ENCODE assay signal across 20 cellular contexts in the genomic region with DNA sequence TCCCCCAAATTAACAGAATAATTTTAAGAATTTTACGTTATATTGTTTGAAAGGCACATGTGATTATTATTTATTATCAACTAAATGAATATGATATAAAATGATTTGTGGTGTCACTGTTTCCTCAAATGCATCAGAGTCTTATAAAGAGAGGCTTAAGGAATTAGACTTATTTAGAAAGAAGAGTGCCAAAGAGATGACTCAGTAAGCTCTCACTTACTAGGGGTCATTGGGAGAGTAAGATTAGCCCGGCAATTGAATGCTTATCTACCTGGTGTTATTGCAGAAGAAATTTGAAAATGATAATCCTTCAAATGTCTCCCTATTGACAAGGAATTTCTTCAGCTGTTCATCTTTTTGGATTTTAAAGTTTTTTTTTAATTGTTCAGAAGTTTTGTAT.
A peak's percentile ranks its signal among the peaks of the same experiment; 100 is the strongest.
DNase-seq lines count a peak whose midpoint lies in the region; ATAC-seq and TF ChIP-seq lines count a peak whose summit lies in the region.
"Had no signal": no experiment of that assay in that cellular context is flagged by ENCODE, and none has a peak within 500 bp of the region (broad histone marks: within the 10 kb centered on the region; RNA-seq: fewer than 3 reads in every experiment).

No MANE protein-coding gene starts in this region.

- H3K79me2 ChIP-seq in mesendoderm (ENCODE audit: control insufficient read depth, insufficient read depth, low read length): no peaks in the 10 kb centered on the region

- H3K9me3 ChIP-seq in A673 (ENCODE audit: low read depth, low read length, poor library complexity, severe bottlenecking): peaks cover 4% of the 10 kb centered on the region
- H3K9me3 ChIP-seq: BE2C, Caco-2, HAP-1 had no signal

- H3K4me3 ChIP-seq in A673 (ENCODE audit: low read depth, low read length, poor library complexity, severe bottlenecking) (no peak overlapping the region), epithelial cell of esophagus (ENCODE audit: low read length) (no peak overlapping the region), mesendoderm (ENCODE audit: low read length) (no peak overlapping the region)
- H3K4me3 ChIP-seq: GM23248, HAP-1 had no signal

- H2AK5ac ChIP-seq in mesendoderm (ENCODE audit: low read length): no peak overlapping the region

- no peak overlapping the region for H2BK120ac ChIP-seq in mesendoderm (ENCODE audit: low read depth, low read length)

- H3K36me3 ChIP-seq in A673 (ENCODE audit: insufficient read depth, low read length, poor library complexity, severe bottlenecking) (no peaks in the 10 kb centered on the region), mesendoderm (ENCODE audit: control insufficient read depth, insufficient read depth, low read length) (no peaks in the 10 kb centered on the region)
- H3K36me3 ChIP-seq: BE2C, HAP-1 had no signal

- no peaks in the 10 kb centered on the region for H3K27me3 ChIP-seq in A673 (replicated peaks; ENCODE audit: insufficient read depth, low read depth, low read length, poor library complexity)
- no peaks in the 10 kb centered on the region for H3K27me3 ChIP-seq in mesendoderm (ENCODE audit: insufficient read depth, low read length, poor library complexity)
- H3K27me3 ChIP-seq: BE2C had no signal

- POLR2A ChIA-PET in A673 (lab: Charles Lee; ENCODE audit: low non-redundant PET): no interaction called here

- H3K4me2 ChIP-seq in mesendoderm (ENCODE audit: low read length): no peak overlapping the region

- H3K4ac ChIP-seq in mesendoderm (ENCODE audit: low read depth, low read length): no peak overlapping the region

- no peak overlapping the region for H4K8ac ChIP-seq in mesendoderm (ENCODE audit: low read depth, low read length)

- WGBS in mesendoderm (ENCODE audit: extremely low coverage, insufficient coverage, low lambda C conversion rate): 100% methylated on average over 1 of the region's 2 CpGs

- DNase-seq in A673 (ENCODE audit: low spot score): peak; percentile 1
- DNase-seq in NCI-H82 treated with DMSO at 0.1 percent for 48 hours (lab: John Stamatoyannopoulos, UW; ENCODE audit: unreplicated experiment): peak; percentile 11
- DNase-seq in epithelial cell of esophagus (ENCODE audit: low read depth): peak; percentile 1
- DNase-seq in mesendoderm: peak; percentile 63
- DNase-seq in COLO668 (lab: John Stamatoyannopoulos, UW; ENCODE audit: unreplicated experiment): no peak
- no peak for DNase-seq in activated gamma-delta T cell treated with Interleukin-2 at 50 U/mL for 16 hours
- no peak for DNase-seq in middle frontal gyrus (ENCODE audit: extremely low spot score, low spot score)
- DNase-seq: 8988T; BE2C; C1 segment of cervical spinal cord; Caco-2; CD4-positive, CD25-positive, alpha-beta regulatory T cell; CD8-positive, alpha-beta memory T cell; DMS153; DMS79; GDM1; GM23248; IMR-90 had no signal

- no peak overlapping the region for H3K27ac ChIP-seq in A673 (ENCODE audit: low read depth, low read length, poor library complexity, severe bottlenecking)
- H3K27ac ChIP-seq in mesendoderm (ENCODE audit: low read depth, low read length): no peak overlapping the region
- H3K27ac ChIP-seq: GM23248 had no signal

- H2BK15ac ChIP-seq in mesendoderm (replicated peaks; ENCODE audit: low read depth): no peak overlapping the region

- intact Hi-C loops in A673 (cut with micrococcal nuclease; ENCODE audit: unreplicated experiment): no loop called here

- no peak overlapping the region for H3K18ac ChIP-seq in mesendoderm (ENCODE audit: low read length)

- no peak overlapping the region for H3K9ac ChIP-seq in mesendoderm (ENCODE audit: low read length)
- H3K9ac ChIP-seq: GM23248 had no signal

- H3K56ac ChIP-seq in mesendoderm (ENCODE audit: low read length): no peak overlapping the region

- H3K23ac ChIP-seq in mesendoderm (ENCODE audit: low read length): no peak overlapping the region

- no peak overlapping the region for H2BK5ac ChIP-seq in mesendoderm (ENCODE audit: low read length)

- H4K5ac ChIP-seq in mesendoderm (ENCODE audit: low read length): no peak overlapping the region

- CTCF ChIA-PET in A673 (lab: Charles Lee): no interaction called here

- ATAC-seq in HG03565 (IDR thresholded peaks at IDR 0.05; ENCODE audit: unreplicated experiment): no peak

- TF ChIP-seq CTCF in A673 (conservative IDR thresholded peaks at IDR 0.05; ENCODE audit: low read depth, low read length) (no peak), epithelial cell of esophagus (IDR thresholded peaks at IDR 0.05; ENCODE audit: insufficient read depth, low read depth, low read length, missing control alignments) (no peak)

- H3K79me1 ChIP-seq in mesendoderm (ENCODE audit: low read length): no peaks in the 10 kb centered on the region

- no TSS peak for BruUV-seq in A673 (replicated peaks; lab: Mats Ljungman, UMichigan)

- H3K4me1 ChIP-seq in A673 (ENCODE audit: insufficient read depth, low read length, poor library complexity, severe bottlenecking): no peaks in the 10 kb centered on the region
- H3K4me1 ChIP-seq in mesendoderm (ENCODE audit: control insufficient read depth, low read depth, low read length): no peaks in the 10 kb centered on the region
- H3K4me1 ChIP-seq: BE2C, Caco-2, HAP-1 had no signal

Comparison
In these comparisons a context has a peak if more than half of its experiments do, and no peak if none do; other contexts are left out.
1. DNase-seq: peak in A673 (single experiment), NCI-H82 treated with DMSO at 0.1 percent for 48 hours (single experiment), epithelial cell of esophagus (single experiment) and mesendoderm (single experiment); none in COLO668 (single experiment), activated gamma-delta T cell treated with Interleukin-2 at 50 U/mL for 16 hours (single experiment) and middle frontal gyrus (single experiment).